Comparison of ENCODE assay signal across 9 cellular contexts in genomic region chr6:41723936-41724637, GRCh38. TPM values are rescaled to one million over a fixed set of nuclear protein-coding genes. Genes with fewer than 3 reads are reported as not detected.
DNase-seq lines count a peak whose midpoint lies in the region; ATAC-seq and TF ChIP-seq lines count a peak whose summit lies in the region.
"Had no signal": no experiment of that assay in that cellular context is flagged by ENCODE, and none has a peak within 500 bp of the region (broad histone marks: within the 10 kb centered on the region; RNA-seq: fewer than 3 reads in every experiment).

No MANE protein-coding gene starts in this region.

- H3K27me3 ChIP-seq in OCI-LY3 (ENCODE audit: low read depth, low read length) (no peaks in the 10 kb centered on the region), gastroesophageal sphincter (no peaks in the 10 kb centered on the region), smooth muscle cell (ENCODE audit: low read depth) (no peaks in the 10 kb centered on the region)

- H3K9ac ChIP-seq in OCI-LY3 (ENCODE audit: low read length), result peak overlapping the region; percentile 84
- H3K9ac ChIP-seq in smooth muscle cell (ENCODE audit: low read depth), result no peak overlapping the region

- no peak overlapping the region for H2AFZ ChIP-seq in OCI-LY3 (ENCODE audit: low read depth, low read length)
- no peak overlapping the region for H2AFZ ChIP-seq in smooth muscle cell (ENCODE audit: low read depth)

- CTCF ChIA-PET in GM10248 (lab: Yijun Ruan, JAX), result interaction anchor here (0.6 to 18.9 kb wide), 5 partner anchors 8 to 62 kb away, joined by 3 to 264 read pairs (median 15); partner anchors contain the start of gene TFEB

- H3K36me3 ChIP-seq in OCI-LY3 (replicated peaks; ENCODE audit: low read depth, low read length) (peaks cover 24% of the 10 kb centered on the region), gastroesophageal sphincter (peaks cover 0 to 4% of the 10 kb centered on the region in 2 donors), smooth muscle cell (ENCODE audit: low read depth) (no peaks in the 10 kb centered on the region)

- POLR2A ChIA-PET in GM10248 (lab: Yijun Ruan, JAX), result interaction anchor here (0.7 to 5.2 kb wide), 3 partner anchors 9 to 18 kb away, joined by 3 to 39 read pairs (median 33); no protein-coding TSS in a partner anchor

- H3K4me1 ChIP-seq in OCI-LY3 (ENCODE audit: low read length), result peaks cover 73% of the 10 kb centered on the region
- peaks cover 0 to 89% (median 19%) of the 10 kb centered on the region in 3 donors for H3K4me1 ChIP-seq in gastroesophageal sphincter
- H3K4me1 ChIP-seq in smooth muscle cell (ENCODE audit: low read depth), result no peaks in the 10 kb centered on the region

- H3K4me2 ChIP-seq in OCI-LY3 (ENCODE audit: low read length) (peak overlapping the region; percentile 98), smooth muscle cell (peak overlapping the region; percentile 72)

- ATAC-seq in GM18868 (IDR thresholded peaks at IDR 0.05; ENCODE audit: unreplicated experiment) (peak; percentile 18), gastroesophageal sphincter (no peak), HG02884 (IDR thresholded peaks at IDR 0.05; ENCODE audit: unreplicated experiment) (no peak)

- 79 to 82% methylated on average over 10 to 11 of the region's 14 CpGs for WGBS in gastroesophageal sphincter (ENCODE audit: low coverage in 1 of 2), 2 donors
- 59% methylated on average over 14 of the region's 14 CpGs for WGBS in smooth muscle cell (ENCODE audit: low lambda C conversion rate)

- TF ChIP-seq CTCF in OCI-LY3 (IDR thresholded peaks at IDR 0.05; ENCODE audit: low read depth, low read length) (no peak), gastroesophageal sphincter (IDR thresholded peaks at IDR 0.05) (no peak), smooth muscle cell (IDR thresholded peaks at IDR 0.05; ENCODE audit: borderline replicate concordance, insufficient read depth, poor library complexity, severe bottlenecking) (no peak), GM10248 (IDR thresholded peaks at IDR 0.05; ENCODE audit: control extremely low read depth, extremely low read depth, low read depth, missing control alignments) (no peak)

- H3F3A ChIP-seq in smooth muscle cell (ENCODE audit: low read depth), result no peaks in the 10 kb centered on the region

- H3K79me2 ChIP-seq in OCI-LY3 (ENCODE audit: low read length) (peaks cover 100% of the 10 kb centered on the region), smooth muscle cell (ENCODE audit: low read depth) (peaks cover 28% of the 10 kb centered on the region)

- H4K20me1 ChIP-seq in OCI-LY3 (ENCODE audit: insufficient read depth, low read length) (peaks cover 93% of the 10 kb centered on the region), smooth muscle cell (ENCODE audit: low read depth) (peaks cover 6% of the 10 kb centered on the region)

- H3K4me3 ChIP-seq in OCI-LY3 (ENCODE audit: low read length) (peak overlapping the region; percentile 76), gastroesophageal sphincter (no peak overlapping the region), smooth muscle cell (no peak overlapping the region)

- no peak for DNase-seq in smooth muscle cell (lab: John Stamatoyannopoulos, UW; ENCODE audit: unreplicated experiment)
- no peak for DNase-seq in GM10248 (ENCODE audit: extremely low spot score)
- DNase-seq in cortex of kidney (lab: John Stamatoyannopoulos, UW), result no peak
- DNase-seq in NCI-H748 (lab: John Stamatoyannopoulos, UW; ENCODE audit: unreplicated experiment), result no peak
- DNase-seq: activated effector memory CD4-positive, alpha-beta T cell treated with anti-CD3 and anti-CD28 coated beads, Interleukin-2, amount 50 U/mL, for 16 hours had no signal

- no peak for TF ChIP-seq EP300 in gastroesophageal sphincter (IDR thresholded peaks at IDR 0.05)

- H3K27ac ChIP-seq in OCI-LY3 (ENCODE audit: low read length), result peak overlapping the region; percentile 83
- peak overlapping the region in 3 of 4 donors; percentile 47 to 56 (median 56) for H3K27ac ChIP-seq in gastroesophageal sphincter
- peak overlapping the region; percentile 64 for H3K27ac ChIP-seq in smooth muscle cell (ENCODE audit: low read depth)

- TF ChIP-seq POLR2A in gastroesophageal sphincter (IDR thresholded peaks at IDR 0.05), result no peak

- no peaks in the 10 kb centered on the region for H3K9me3 ChIP-seq in OCI-LY3 (ENCODE audit: insufficient read depth, low read length)
- H3K9me3 ChIP-seq in gastroesophageal sphincter, result no peaks in the 10 kb centered on the region
- H3K9me3 ChIP-seq in smooth muscle cell (replicated peaks; ENCODE audit: low read depth), result no peaks in the 10 kb centered on the region

RNA-seq across cellular contexts. Expression of gene TFEB, which starts 11.3 kb away (rescaled TPM):
- total RNA-seq in gastroesophageal sphincter (10 to 100 TPM; 16.6 to 42.8 (median 26.1) TPM), smooth muscle cell (3.3 and 15.7 TPM in 2 replicates)
- polyA plus RNA-seq in smooth muscle cell, result 15.3 and 18.2 TPM in 2 replicates

RNA-seq across cellular contexts. Expression of gene PGC, which starts 23.1 kb away (rescaled TPM):
- under 1 TPM in 1 of 4 donors, not detected in 3; 0.62 TPM for total RNA-seq in gastroesophageal sphincter
- total RNA-seq in smooth muscle cell, result not detected in 2 replicates
- polyA plus RNA-seq in smooth muscle cell, result not detected in 2 replicates

RNA-seq across cellular contexts. Expression of gene FRS3, which starts 55.6 kb away (rescaled TPM):
- 1 to 10 TPM; 1.3 to 6.5 (median 4.0) TPM for total RNA-seq in gastroesophageal sphincter
- 3.1 and 5.6 TPM in 2 replicates for total RNA-seq in smooth muscle cell
- polyA plus RNA-seq in smooth muscle cell, result 4.8 and 6.4 TPM in 2 replicates

RNA-seq across cellular contexts. Expression of gene PRICKLE4, which starts 56.5 kb away (rescaled TPM):
- total RNA-seq in gastroesophageal sphincter, result 1 to 10 TPM in 3 of 4 donors, under 1 TPM in 1; 0.94 to 5.0 (median 2.3) TPM
- 2.0 TPM in 1 of 2 replicates, not detected in the other for total RNA-seq in smooth muscle cell
- 1.1 TPM in 1 of 2 replicates, not detected in the other for polyA plus RNA-seq in smooth muscle cell
